In genomic region chr14:22854963-22855724, GRCh38 we compare ENCODE assay signal across 1 cellular context.
A peak's percentile ranks its signal among the peaks of the same experiment; 100 is the strongest.
TF ChIP-seq lines count a peak whose summit lies in the region.

No MANE protein-coding gene starts in this region.

TF ChIP-seq in HepG2, 621 proteins besides CTCF, POLR2A, EP300 and RAD21 (continued from another document and continues in another):
- TF ChIP-seq, protein P1, sequence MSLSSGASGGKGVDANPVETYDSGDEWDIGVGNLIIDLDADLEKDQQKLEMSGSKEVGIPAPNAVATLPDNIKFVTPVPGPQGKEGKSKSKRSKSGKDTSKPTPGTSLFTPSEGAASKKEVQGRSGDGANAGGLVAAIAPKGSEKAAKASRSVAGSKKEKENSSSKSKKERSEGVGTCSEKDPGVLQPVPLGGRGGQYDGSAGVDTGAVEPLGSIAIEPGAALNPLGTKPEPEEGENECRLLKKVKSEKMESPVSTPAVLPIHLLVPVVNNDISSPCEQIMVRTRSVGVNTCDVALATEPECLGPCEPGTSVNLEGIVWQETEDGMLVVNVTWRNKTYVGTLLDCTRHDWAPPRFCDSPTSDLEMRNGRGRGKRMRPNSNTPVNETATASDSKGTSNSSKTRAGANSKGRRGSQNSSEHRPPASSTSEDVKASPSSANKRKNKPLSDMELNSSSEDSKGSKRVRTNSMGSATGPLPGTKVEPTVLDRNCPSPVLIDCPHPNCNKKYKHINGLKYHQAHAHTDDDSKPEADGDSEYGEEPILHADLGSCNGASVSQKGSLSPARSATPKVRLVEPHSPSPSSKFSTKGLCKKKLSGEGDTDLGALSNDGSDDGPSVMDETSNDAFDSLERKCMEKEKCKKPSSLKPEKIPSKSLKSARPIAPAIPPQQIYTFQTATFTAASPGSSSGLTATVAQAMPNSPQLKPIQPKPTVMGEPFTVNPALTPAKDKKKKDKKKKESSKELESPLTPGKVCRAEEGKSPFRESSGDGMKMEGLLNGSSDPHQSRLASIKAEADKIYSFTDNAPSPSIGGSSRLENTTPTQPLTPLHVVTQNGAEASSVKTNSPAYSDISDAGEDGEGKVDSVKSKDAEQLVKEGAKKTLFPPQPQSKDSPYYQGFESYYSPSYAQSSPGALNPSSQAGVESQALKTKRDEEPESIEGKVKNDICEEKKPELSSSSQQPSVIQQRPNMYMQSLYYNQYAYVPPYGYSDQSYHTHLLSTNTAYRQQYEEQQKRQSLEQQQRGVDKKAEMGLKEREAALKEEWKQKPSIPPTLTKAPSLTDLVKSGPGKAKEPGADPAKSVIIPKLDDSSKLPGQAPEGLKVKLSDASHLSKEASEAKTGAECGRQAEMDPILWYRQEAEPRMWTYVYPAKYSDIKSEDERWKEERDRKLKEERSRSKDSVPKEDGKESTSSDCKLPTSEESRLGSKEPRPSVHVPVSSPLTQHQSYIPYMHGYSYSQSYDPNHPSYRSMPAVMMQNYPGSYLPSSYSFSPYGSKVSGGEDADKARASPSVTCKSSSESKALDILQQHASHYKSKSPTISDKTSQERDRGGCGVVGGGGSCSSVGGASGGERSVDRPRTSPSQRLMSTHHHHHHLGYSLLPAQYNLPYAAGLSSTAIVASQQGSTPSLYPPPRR (CRISPR knock-in tag; IDR thresholded peaks at IDR 0.05; ENCODE audit: borderline replicate concordance): peak; percentile 65; the same call in 1 of the 2 replicates
- TF ChIP-seq KDM3A (CRISPR knock-in tag; IDR thresholded peaks at IDR 0.05; ENCODE audit: low read depth) (no peak), NKX3-1 (CRISPR knock-in tag; IDR thresholded peaks at IDR 0.05) (no peak), ELF3 (CRISPR knock-in tag; IDR thresholded peaks at IDR 0.05) (peak; percentile 98), ZNF614 (CRISPR knock-in tag; IDR thresholded peaks at IDR 0.05; ENCODE audit: borderline replicate concordance) (0 out of 2 replicates have a peak, but pooled peaks have one; percentile 28), HDAC2 (CRISPR knock-in tag; IDR thresholded peaks at IDR 0.05) (no peak), ZNF441 (CRISPR knock-in tag; IDR thresholded peaks at IDR 0.05; ENCODE audit: borderline replicate concordance) (no peak), SIX1 (CRISPR knock-in tag; IDR thresholded peaks at IDR 0.05; ENCODE audit: borderline replicate concordance) (no peak), NAIF1 (CRISPR knock-in tag; IDR thresholded peaks at IDR 0.05; ENCODE audit: borderline replicate concordance) (no peak), AHR (CRISPR knock-in tag; IDR thresholded peaks at IDR 0.05) (no peak), ZNF574 (CRISPR knock-in tag; IDR thresholded peaks at IDR 0.05) (no peak), ZNF484 (CRISPR knock-in tag; IDR thresholded peaks at IDR 0.05; ENCODE audit: borderline replicate concordance, low read depth) (no peak), YY1 (IDR thresholded peaks at IDR 0.05; ENCODE audit: insufficient read depth, insufficient replicate concordance, low read depth, low read length) (no peak), ZNF782 (CRISPR knock-in tag; IDR thresholded peaks at IDR 0.05; ENCODE audit: borderline replicate concordance) (no peak), SCMH1 (CRISPR knock-in tag; IDR thresholded peaks at IDR 0.05; ENCODE audit: borderline replicate concordance) (no peak), ZNF780A (CRISPR knock-in tag; IDR thresholded peaks at IDR 0.05) (no peak), ZHX1 (CRISPR knock-in tag; IDR thresholded peaks at IDR 0.05; ENCODE audit: low read depth) (no peak), GTF2F1 (IDR thresholded peaks at IDR 0.05; ENCODE audit: low read length) (no peak), HDAC6 (IDR thresholded peaks at IDR 0.05; ENCODE audit: low read depth, low read length) (no peak), DPF2 (CRISPR knock-in tag; IDR thresholded peaks at IDR 0.05; ENCODE audit: borderline replicate concordance, low read depth) (no peak), PCBP2 (optimal IDR thresholded peaks at IDR 0.05; ENCODE audit: low read depth, low read length, poor library complexity, severe bottlenecking) (no peak), ZFP90 (CRISPR knock-in tag; IDR thresholded peaks at IDR 0.05; ENCODE audit: borderline replicate concordance) (no peak), ZBTB33 (CRISPR knock-in tag; IDR thresholded peaks at IDR 0.05) (no peak), SMARCC2 (IDR thresholded peaks at IDR 0.05) (no peak), BRD4 (CRISPR knock-in tag; IDR thresholded peaks at IDR 0.05) (no peak), ZNF720 (CRISPR knock-in tag; IDR thresholded peaks at IDR 0.05) (no peak), CHD4 (IDR thresholded peaks at IDR 0.05; ENCODE audit: borderline replicate concordance, low read length) (no peak), HNRNPL (IDR thresholded peaks at IDR 0.05; ENCODE audit: low read depth, low read length) (no peak), KMT2A (CRISPR knock-in tag; IDR thresholded peaks at IDR 0.05) (no peak), ZNF335 (CRISPR knock-in tag; IDR thresholded peaks at IDR 0.05) (peak; percentile 58; the same call in 1 of the 2 replicates), TMF1 (CRISPR knock-in tag; IDR thresholded peaks at IDR 0.05; ENCODE audit: low read depth) (no peak), ZNF101 (CRISPR knock-in tag; IDR thresholded peaks at IDR 0.05; ENCODE audit: borderline replicate concordance, low read depth) (no peak), ZMYM4 (CRISPR knock-in tag; IDR thresholded peaks at IDR 0.05) (no peak), RAD51 (IDR thresholded peaks at IDR 0.05; ENCODE audit: borderline replicate concordance) (no peak), MYC (CRISPR knock-in tag; IDR thresholded peaks at IDR 0.05; ENCODE audit: borderline replicate concordance) (no peak), GLI4 (CRISPR knock-in tag; IDR thresholded peaks at IDR 0.05; ENCODE audit: borderline replicate concordance) (no peak), ZBTB3 (CRISPR knock-in tag; IDR thresholded peaks at IDR 0.05; ENCODE audit: borderline replicate concordance, low read depth) (no peak), EED (CRISPR knock-in tag; IDR thresholded peaks at IDR 0.05) (no peak), RBM39 (IDR thresholded peaks at IDR 0.05; ENCODE audit: low read depth, low read length, poor library complexity, severe bottlenecking) (no peak), ZNF121 (CRISPR knock-in tag; IDR thresholded peaks at IDR 0.05) (peak; percentile 78), ZNF724P (CRISPR knock-in tag; IDR thresholded peaks at IDR 0.05; ENCODE audit: borderline replicate concordance) (0 out of 2 replicates have a peak, but pooled peaks have one; percentile 19), FOSL2 (CRISPR knock-in tag; IDR thresholded peaks at IDR 0.05) (peak; percentile 87), E2F2 (CRISPR knock-in tag; IDR thresholded peaks at IDR 0.05; ENCODE audit: borderline replicate concordance) (no peak), ZBTB8A (CRISPR knock-in tag; IDR thresholded peaks at IDR 0.05; ENCODE audit: borderline replicate concordance, low read depth) (no peak), TBP (CRISPR knock-in tag; IDR thresholded peaks at IDR 0.05) (no peak)
- TF ChIP-seq, protein P2, sequence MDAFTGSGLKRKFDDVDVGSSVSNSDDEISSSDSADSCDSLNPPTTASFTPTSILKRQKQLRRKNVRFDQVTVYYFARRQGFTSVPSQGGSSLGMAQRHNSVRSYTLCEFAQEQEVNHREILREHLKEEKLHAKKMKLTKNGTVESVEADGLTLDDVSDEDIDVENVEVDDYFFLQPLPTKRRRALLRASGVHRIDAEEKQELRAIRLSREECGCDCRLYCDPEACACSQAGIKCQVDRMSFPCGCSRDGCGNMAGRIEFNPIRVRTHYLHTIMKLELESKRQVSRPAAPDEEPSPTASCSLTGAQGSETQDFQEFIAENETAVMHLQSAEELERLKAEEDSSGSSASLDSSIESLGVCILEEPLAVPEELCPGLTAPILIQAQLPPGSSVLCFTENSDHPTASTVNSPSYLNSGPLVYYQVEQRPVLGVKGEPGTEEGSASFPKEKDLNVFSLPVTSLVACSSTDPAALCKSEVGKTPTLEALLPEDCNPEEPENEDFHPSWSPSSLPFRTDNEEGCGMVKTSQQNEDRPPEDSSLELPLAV (CRISPR knock-in tag; conservative IDR thresholded peaks at IDR 0.05; ENCODE audit: low read depth): no peak
- TF ChIP-seq, protein P3, sequence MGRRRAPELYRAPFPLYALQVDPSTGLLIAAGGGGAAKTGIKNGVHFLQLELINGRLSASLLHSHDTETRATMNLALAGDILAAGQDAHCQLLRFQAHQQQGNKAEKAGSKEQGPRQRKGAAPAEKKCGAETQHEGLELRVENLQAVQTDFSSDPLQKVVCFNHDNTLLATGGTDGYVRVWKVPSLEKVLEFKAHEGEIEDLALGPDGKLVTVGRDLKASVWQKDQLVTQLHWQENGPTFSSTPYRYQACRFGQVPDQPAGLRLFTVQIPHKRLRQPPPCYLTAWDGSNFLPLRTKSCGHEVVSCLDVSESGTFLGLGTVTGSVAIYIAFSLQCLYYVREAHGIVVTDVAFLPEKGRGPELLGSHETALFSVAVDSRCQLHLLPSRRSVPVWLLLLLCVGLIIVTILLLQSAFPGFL (CRISPR knock-in tag; IDR thresholded peaks at IDR 0.05): no peak
- TF ChIP-seq, protein P4, sequence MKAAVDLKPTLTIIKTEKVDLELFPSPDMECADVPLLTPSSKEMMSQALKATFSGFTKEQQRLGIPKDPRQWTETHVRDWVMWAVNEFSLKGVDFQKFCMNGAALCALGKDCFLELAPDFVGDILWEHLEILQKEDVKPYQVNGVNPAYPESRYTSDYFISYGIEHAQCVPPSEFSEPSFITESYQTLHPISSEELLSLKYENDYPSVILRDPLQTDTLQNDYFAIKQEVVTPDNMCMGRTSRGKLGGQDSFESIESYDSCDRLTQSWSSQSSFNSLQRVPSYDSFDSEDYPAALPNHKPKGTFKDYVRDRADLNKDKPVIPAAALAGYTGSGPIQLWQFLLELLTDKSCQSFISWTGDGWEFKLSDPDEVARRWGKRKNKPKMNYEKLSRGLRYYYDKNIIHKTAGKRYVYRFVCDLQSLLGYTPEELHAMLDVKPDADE (CRISPR knock-in tag; IDR thresholded peaks at IDR 0.05): no peak
- TF ChIP-seq, protein P5, sequence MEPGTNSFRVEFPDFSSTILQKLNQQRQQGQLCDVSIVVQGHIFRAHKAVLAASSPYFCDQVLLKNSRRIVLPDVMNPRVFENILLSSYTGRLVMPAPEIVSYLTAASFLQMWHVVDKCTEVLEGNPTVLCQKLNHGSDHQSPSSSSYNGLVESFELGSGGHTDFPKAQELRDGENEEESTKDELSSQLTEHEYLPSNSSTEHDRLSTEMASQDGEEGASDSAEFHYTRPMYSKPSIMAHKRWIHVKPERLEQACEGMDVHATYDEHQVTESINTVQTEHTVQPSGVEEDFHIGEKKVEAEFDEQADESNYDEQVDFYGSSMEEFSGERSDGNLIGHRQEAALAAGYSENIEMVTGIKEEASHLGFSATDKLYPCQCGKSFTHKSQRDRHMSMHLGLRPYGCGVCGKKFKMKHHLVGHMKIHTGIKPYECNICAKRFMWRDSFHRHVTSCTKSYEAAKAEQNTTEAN (CRISPR knock-in tag; conservative IDR thresholded peaks at IDR 0.05): 0 out of 2 replicates have a peak, but pooled peaks have one; percentile 55
